12 cellular contexts compared by ENCODE assay signal in the genomic region with DNA sequence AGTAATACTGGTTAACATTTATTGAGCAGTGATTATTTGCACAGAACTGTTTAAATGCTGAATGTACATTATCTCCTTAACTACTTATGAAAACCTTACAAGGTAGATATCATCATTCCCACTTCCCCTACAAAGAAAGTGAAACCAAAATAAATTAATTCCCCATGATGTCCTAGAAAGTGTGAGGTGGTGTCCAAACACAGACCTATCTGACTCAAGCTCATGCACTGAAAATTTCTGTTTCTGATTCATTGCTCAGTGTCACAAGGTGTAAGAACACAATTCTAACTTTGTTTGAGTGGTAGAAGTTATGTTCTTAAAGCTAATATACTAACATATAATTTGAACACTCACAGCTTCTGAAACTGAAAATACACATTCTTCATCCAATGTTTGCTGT.
DNase-seq lines count a peak whose midpoint lies in the region; ATAC-seq, FAIRE-seq and TF ChIP-seq lines count a peak whose summit lies in the region.
"Had no signal": no experiment of that assay in that cellular context is flagged by ENCODE, and none has a peak within 500 bp of the region (broad histone marks: within the 10 kb centered on the region; RNA-seq: fewer than 3 reads in every experiment).

No MANE protein-coding gene starts in this region.

- H3K4me1 ChIP-seq in left ventricle myocardium inferior = no peaks in the 10 kb centered on the region
- H3K4me1 ChIP-seq: gastroesophageal sphincter, uterus had no signal

- DNase-seq in epithelial cell of proximal tubule (ENCODE audit: low read depth) (peak; percentile 39), left ventricle myocardium inferior (no peak), cortex of kidney (lab: John Stamatoyannopoulos, UW) (no peak), urothelium cell line (ENCODE audit: low spot score) (no peak)
- no peak for DNase-seq in effector CD8-positive, alpha-beta T cell (lab: John Stamatoyannopoulos, UW)
- DNase-seq: anterior cingulate cortex, NCI-H2107, uterus had no signal

- no peak for FAIRE-seq in urothelium cell line (lab: Jason Lieb, UNC)

- no peaks in the 10 kb centered on the region for H3K36me3 ChIP-seq in left ventricle myocardium inferior
- H3K36me3 ChIP-seq: gastroesophageal sphincter, uterus had no signal

- no peaks in the 10 kb centered on the region for H3K27me3 ChIP-seq in left ventricle myocardium inferior (ENCODE audit: low read depth)
- H3K27me3 ChIP-seq: gastroesophageal sphincter, uterus had no signal

- intact Hi-C loops in left ventricle myocardium inferior (cut with micrococcal nuclease) = no loop called here

- no peak overlapping the region for H3K27ac ChIP-seq in left ventricle myocardium inferior (replicated peaks)
- H3K27ac ChIP-seq: gastroesophageal sphincter, uterus had no signal

- no peaks in the 10 kb centered on the region for H3K9me3 ChIP-seq in left ventricle myocardium inferior (replicated peaks)
- H3K9me3 ChIP-seq: gastroesophageal sphincter, uterus had no signal

- ATAC-seq in GM18511 (IDR thresholded peaks at IDR 0.05; ENCODE audit: unreplicated experiment) (peak; percentile 60), GM21381 (IDR thresholded peaks at IDR 0.05; ENCODE audit: unreplicated experiment) (peak; percentile 54), HG03280 (IDR thresholded peaks at IDR 0.05; ENCODE audit: unreplicated experiment) (peak; percentile 48)
- ATAC-seq: gastroesophageal sphincter had no signal

- no peak overlapping the region for H3K4me3 ChIP-seq in epithelial cell of proximal tubule (ENCODE audit: low read depth, low read length)
- H3K4me3 ChIP-seq in left ventricle myocardium inferior = no peak overlapping the region
- H3K4me3 ChIP-seq: gastroesophageal sphincter, uterus had no signal

- TF ChIP-seq CTCF in epithelial cell of proximal tubule (conservative IDR thresholded peaks at IDR 0.05; ENCODE audit: low read depth, low read length) = no peak
- TF ChIP-seq CTCF in left ventricle myocardium inferior (IDR thresholded peaks at IDR 0.05; ENCODE audit: borderline replicate concordance) = no peak
